ENCODE assay signal across 2 cellular contexts in the genomic region with DNA sequence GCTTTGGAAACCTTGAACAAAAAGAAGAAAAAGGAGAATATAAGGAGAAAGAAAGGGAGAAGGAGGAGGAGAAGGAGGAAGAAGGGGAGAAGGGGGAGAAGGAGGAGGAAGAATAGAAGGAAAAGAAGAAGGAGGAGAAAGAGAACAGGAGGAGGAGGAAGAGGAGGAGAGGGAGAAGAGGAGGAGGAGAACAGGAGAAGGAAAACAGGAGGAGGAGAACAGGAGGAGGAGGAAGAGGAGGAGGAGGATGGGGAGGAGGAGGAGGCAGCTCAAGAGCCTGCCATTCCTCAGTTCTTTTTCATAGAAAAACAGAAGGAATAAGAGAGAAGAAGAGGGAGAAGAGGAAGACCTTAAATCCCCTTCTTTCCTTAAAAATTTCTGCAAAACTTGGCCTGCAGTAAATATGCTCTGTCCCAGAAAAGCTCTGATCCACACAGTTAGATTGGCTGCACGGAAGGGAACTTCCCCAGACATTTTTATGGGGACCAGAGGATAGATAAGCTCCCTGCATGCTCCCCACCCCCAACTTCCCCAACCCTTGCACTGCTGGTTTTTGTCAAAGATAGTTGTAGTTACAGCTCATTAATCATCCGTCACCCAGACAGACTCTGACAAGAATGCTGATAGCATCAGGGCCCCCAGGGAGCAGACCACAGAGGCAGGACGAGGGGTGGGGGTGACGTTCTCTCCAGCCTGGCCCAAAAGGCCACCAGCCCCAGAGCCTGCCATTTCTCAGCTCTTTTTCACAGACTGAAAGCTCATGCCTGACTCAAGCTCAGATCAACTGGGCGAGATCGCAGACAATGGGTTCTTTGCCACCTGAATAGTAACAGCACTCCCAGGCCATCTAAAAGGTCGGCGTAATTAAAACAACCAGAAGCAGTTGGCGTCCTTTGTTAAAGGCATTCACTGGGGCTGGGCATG.
TF ChIP-seq lines count a peak whose summit lies in the region.

No MANE protein-coding gene starts in this region.

TF ChIP-seq in liver, 16 proteins besides CTCF, POLR2A, EP300 and RAD21:
- TF ChIP-seq, protein P1, sequence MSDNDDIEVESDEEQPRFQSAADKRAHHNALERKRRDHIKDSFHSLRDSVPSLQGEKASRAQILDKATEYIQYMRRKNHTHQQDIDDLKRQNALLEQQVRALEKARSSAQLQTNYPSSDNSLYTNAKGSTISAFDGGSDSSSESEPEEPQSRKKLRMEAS (IDR thresholded peaks at IDR 0.05), result no peak
- TF ChIP-seq NR2F2 (IDR thresholded peaks at IDR 0.05) (peak; percentile 59), SP1 (IDR thresholded peaks at IDR 0.05) (no peak), HNF4G (IDR thresholded peaks at IDR 0.05) (no peak)

TF ChIP-seq in HepG2, 621 proteins besides CTCF, POLR2A, EP300 and RAD21:
- TF ChIP-seq ZMYM3 (CRISPR knock-in tag; IDR thresholded peaks at IDR 0.05), result no peak
- TF ChIP-seq ZNF296 (CRISPR knock-in tag; conservative IDR thresholded peaks at IDR 0.05), result no peak
- TF ChIP-seq, protein P2, sequence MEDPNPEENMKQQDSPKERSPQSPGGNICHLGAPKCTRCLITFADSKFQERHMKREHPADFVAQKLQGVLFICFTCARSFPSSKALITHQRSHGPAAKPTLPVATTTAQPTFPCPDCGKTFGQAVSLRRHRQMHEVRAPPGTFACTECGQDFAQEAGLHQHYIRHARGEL (CRISPR knock-in tag; IDR thresholded peaks at IDR 0.05), result no peak
- TF ChIP-seq ZNF562 (CRISPR knock-in tag; IDR thresholded peaks at IDR 0.05; ENCODE audit: borderline replicate concordance), result no peak
- TF ChIP-seq NR2F2 (IDR thresholded peaks at IDR 0.05; ENCODE audit: borderline replicate concordance, low read depth), result no peak
- TF ChIP-seq HNF4G (IDR thresholded peaks at IDR 0.05; ENCODE audit: borderline replicate concordance, low read depth, low read length), result no peak
- no peak for TF ChIP-seq HNF4G (CRISPR knock-in tag; IDR thresholded peaks at IDR 0.05; ENCODE audit: borderline replicate concordance, low read depth)
- no peak for TF ChIP-seq ZNF615 (CRISPR knock-in tag; IDR thresholded peaks at IDR 0.05; ENCODE audit: borderline replicate concordance)
- TF ChIP-seq ARID2 (CRISPR knock-in tag; IDR thresholded peaks at IDR 0.05; ENCODE audit: borderline replicate concordance), result no peak
- no peak for TF ChIP-seq AGO2 (optimal IDR thresholded peaks at IDR 0.05; ENCODE audit: low read depth, low read length)
TF ChIP-seq in HepG2: peak in this region for 0.
